Comparison of ENCODE assay signal across 1 cellular context in the genomic region with DNA sequence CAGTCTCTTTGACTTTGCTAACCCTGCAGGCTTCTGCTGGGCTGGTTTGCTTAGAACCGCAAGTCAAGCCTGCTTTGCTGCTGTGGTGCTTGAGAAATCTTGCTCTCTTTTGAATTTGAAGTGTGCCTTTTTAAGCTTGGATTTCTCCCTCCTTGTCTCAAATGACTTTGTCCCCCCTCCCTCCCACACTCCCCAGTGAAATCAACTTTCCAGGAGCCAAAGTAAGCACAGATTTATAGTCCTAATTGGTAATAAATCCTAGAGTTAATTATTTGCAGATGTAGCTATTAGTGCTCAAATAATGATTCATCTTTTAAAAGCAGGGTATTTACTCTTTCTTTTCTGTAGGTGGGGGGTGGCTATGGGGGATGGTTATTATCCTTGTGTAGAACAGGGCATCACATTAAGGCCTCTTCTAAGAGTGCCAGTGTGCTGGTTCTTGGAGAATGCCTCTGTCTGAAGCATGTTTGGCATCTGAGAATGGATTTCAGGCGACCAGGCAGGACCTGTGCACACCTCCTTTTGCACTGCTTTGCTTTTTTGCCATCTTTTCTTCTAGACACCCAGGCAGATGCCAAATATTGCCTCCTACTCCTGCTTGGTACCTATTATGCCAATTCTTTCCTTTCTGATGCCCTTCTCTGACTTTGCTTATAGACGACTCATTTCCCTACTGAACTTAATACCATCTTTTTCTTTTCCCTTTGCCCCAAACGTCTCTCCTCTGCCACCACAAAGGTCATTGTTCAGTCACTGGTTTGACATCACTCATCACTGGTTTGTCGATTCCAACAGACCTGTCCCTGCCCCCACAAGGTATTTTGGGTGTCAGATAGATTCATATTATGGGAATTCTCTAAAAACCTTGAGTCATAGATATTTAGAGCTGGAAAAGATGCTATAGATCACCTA.
TF ChIP-seq lines count a peak whose summit lies in the region.

No MANE protein-coding gene starts in this region.

TF ChIP-seq in HEK293, 187 proteins besides CTCF, POLR2A, EP300 and RAD21 (continued from another document):
- TF ChIP-seq ZSCAN30 (tag by site-specific recombination; IDR thresholded peaks at IDR 0.05) (peak; percentile 29; the same call in 1 of the 2 replicates), FEZF1 (tag by site-specific recombination; IDR thresholded peaks at IDR 0.05) (peak; percentile 87)
